Comparison of ENCODE assay signal across 8 cellular contexts in the genomic region with DNA sequence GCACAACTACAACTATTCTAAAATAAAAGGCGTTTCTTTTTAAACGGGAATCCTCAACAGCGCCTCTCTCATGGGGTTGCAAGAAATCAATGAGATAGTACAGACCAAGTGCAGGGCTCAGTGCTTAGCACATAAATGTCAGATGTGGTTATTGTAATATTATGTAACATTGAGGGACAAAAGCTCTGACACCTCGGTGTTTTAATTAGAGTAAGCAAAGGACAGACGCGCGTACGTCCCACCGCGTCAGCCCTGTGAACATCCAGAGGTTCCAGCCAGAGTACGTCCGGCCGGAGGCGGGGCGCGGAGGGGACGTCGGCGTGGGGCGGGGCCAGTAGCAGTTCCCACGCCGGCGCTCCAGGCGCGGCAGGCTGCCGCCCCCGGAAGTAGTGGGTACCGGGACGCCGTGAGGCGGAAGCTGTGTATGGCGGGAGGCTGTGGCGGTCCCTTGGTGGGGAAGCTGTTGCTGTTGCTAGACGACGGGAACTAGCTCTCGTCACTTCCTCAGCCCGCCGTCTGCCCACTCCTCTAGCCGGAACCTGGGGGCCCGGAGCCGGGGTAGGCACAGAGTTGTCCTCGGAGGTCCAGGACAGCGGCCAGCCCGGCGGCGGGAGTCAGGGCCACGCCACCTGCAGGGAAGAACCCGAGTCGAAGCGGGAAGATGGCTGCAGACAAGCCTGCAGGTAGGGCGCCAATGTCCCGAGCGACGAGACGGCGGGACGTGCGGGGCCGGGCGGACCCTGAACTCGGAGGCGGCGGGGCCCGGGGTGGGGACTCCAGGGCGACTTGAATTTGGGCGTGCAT. TPM values are rescaled to one million over a fixed set of nuclear protein-coding genes. Genes with fewer than 3 reads are reported as not detected.
DNase-seq lines count a peak whose midpoint lies in the region; ATAC-seq and TF ChIP-seq lines count a peak whose summit lies in the region.

A gene with protein sequence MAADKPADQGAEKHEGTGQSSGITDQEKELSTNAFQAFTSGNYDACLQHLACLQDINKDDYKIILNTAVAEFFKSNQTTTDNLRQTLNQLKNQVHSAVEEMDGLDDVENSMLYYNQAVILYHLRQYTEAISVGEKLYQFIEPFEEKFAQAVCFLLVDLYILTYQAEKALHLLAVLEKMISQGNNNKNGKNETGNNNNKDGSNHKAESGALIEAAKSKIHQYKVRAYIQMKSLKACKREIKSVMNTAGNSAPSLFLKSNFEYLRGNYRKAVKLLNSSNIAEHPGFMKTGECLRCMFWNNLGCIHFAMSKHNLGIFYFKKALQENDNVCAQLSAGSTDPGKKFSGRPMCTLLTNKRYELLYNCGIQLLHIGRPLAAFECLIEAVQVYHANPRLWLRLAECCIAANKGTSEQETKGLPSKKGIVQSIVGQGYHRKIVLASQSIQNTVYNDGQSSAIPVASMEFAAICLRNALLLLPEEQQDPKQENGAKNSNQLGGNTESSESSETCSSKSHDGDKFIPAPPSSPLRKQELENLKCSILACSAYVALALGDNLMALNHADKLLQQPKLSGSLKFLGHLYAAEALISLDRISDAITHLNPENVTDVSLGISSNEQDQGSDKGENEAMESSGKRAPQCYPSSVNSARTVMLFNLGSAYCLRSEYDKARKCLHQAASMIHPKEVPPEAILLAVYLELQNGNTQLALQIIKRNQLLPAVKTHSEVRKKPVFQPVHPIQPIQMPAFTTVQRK (plus strand): TSS at position 389 of the 804 bp plus-strand sequence. CDS start 273 bp downstream, at position 662.

- no peaks in the 10 kb centered on the region for H3K9me3 ChIP-seq in spleen

- peaks cover 10 to 33% (median 27%) of the 10 kb centered on the region in 6 donors for H3K4me1 ChIP-seq in spleen

- TF ChIP-seq POLR2A in spleen (IDR thresholded peaks at IDR 0.05) = peak in 1 of 3 donors; percentile 58

- WGBS in spleen, 5 donors = 0 to 1% (median 0%) methylated on average over 18 to 66 of the region's 66 CpGs

- H3K36me3 ChIP-seq in spleen = peaks cover 0 to 24% (median 0%) of the 10 kb centered on the region in 6 donors

- H3K4me3 ChIP-seq in AG10803 (ENCODE audit: low read length) (peak within 1 kb of the TSS; percentile 83), spleen (peak within 1 kb of the TSS; percentile 71 to 99 (median 94))

- TF ChIP-seq CTCF in AG10803 (conservative IDR thresholded peaks at IDR 0.05; ENCODE audit: low read length) (no peak; the same call in 1 of the 2 replicates), spleen (IDR thresholded peaks at IDR 0.05 in 8 of 11, conservative IDR thresholded peaks at IDR 0.05 in 3 of 11) (peak in 5 of 11 experiments; percentile 17 to 64 (median 45))

- peak within 1 kb of the TSS; percentile 80 to 96 (median 90) for H3K27ac ChIP-seq in spleen

- ATAC-seq in GM19025 (IDR thresholded peaks at IDR 0.05; ENCODE audit: low read depth, unreplicated experiment) = peak; percentile 98
- peak; percentile 99 for ATAC-seq in HG03342 (IDR thresholded peaks at IDR 0.05; ENCODE audit: unreplicated experiment)

- intact Hi-C loops in spleen (cut with DNase I; ENCODE audit: low total_unique reads) = no loop called here

- no peaks in the 10 kb centered on the region for H3K27me3 ChIP-seq in spleen (replicated peaks in 1 of 7)

- DNase-seq in AG10803 (ENCODE audit: low read depth) (peak; percentile 88), NCI-H345 treated with DMSO at 0.1 percent for 48 hours (lab: John Stamatoyannopoulos, UW; ENCODE audit: unreplicated experiment) (peak; percentile 86), inferior parietal cortex (ENCODE audit: extremely low spot score) (peak; percentile 95), spleen (peak; percentile 100)
- peak; percentile 85 to 96 (median 92) for DNase-seq in activated CD4-positive, CD25-positive, alpha-beta regulatory T cell (lab: John Stamatoyannopoulos, UW)
- peak; percentile 97 for DNase-seq in central memory CD4-positive, alpha-beta T cell

RNA-seq across cellular contexts. Expression of the gene that starts here (rescaled TPM):
- total RNA-seq in spleen = 10 to 100 TPM; 32.1 to 48.3 (median 39.0) TPM
- polyA plus RNA-seq in spleen = 10 to 100 TPM; 19.2 to 19.8 (median 19.3) TPM

Comparison
In these comparisons a context has a peak if more than half of its experiments do, and no peak if none do; other contexts are left out.
1. Peak in every context shown above with its lines: DNase-seq, ATAC-seq, H3K4me3 ChIP-seq and H3K27ac ChIP-seq.